Comparison of ENCODE assay signal across 27 cellular contexts in the genomic region with DNA sequence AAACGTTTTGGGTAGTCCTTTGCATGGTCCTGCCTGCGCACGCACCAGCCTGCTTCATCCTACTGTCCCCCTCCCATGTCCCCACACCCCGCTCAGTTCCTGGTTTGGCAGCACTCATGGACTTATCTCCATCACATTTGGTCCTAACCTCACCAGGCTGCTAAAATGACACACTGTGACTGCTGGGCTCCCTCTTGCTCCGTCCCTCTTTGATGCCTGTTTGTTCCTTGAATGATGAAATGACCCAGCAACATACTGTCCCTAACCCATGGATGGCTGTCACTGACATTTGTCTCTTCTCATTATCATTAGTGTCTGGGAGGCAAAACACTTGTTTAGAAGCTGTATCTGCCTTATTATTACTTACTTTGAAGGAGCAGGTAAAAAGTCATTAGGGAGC.
"Had no signal": no experiment of that assay in that cellular context is flagged by ENCODE, and none has a peak within 500 bp of the region (broad histone marks: within the 10 kb centered on the region; RNA-seq: fewer than 3 reads in every experiment).

No MANE protein-coding gene starts in this region.

- H3K79me2 ChIP-seq: hepatocyte had no signal

- H3K4me1 ChIP-seq: colonic mucosa, esophagus squamous epithelium, gastrocnemius medialis, heart left ventricle, left lung, lower lobe of right lung had no signal

- H3K36me3 Mint-ChIP-seq: immature natural killer cell, mesothelial cell of epicardium, naive B cell had no signal

- H3K9me3 Mint-ChIP-seq: dendritic cell treated with granulocyte-macrophage colony-stimulating factor and Interleukin-4, amounts not matched to agents 40 ng/mL and 50 ng/mL, for 4 days; effector memory CD8-positive, alpha-beta T cell; endodermal cell; immature natural killer cell; mesothelial cell of epicardium; naive B cell had no signal

- H3K4me3 ChIP-seq: colonic mucosa, esophagus squamous epithelium, gastrocnemius medialis, heart left ventricle, hepatocyte, left lung, lower lobe of right lung, mucosa of descending colon had no signal

- H2AFZ ChIP-seq: hepatocyte had no signal

- FAIRE-seq: endometrium, islet of Langerhans, keratinocyte had no signal

- H3K27ac Mint-ChIP-seq: dendritic cell treated with granulocyte-macrophage colony-stimulating factor and Interleukin-4, amounts not matched to agents 40 ng/mL and 50 ng/mL, for 4 days; effector memory CD8-positive, alpha-beta T cell; endodermal cell; immature natural killer cell; mesothelial cell of epicardium; naive B cell had no signal

- H3K4me2 ChIP-seq: hepatocyte had no signal

- H3K9me3 ChIP-seq: colonic mucosa, esophagus squamous epithelium, gastrocnemius medialis, heart left ventricle, left lung, lower lobe of right lung, mucosa of descending colon had no signal

- H3K4me1 Mint-ChIP-seq: immature natural killer cell, mesothelial cell of epicardium, naive B cell had no signal

- ATAC-seq: effector memory CD8-positive, alpha-beta T cell; esophagus mucosa; gastrocnemius medialis; heart left ventricle; left cardiac atrium; left lung; left ventricle myocardium superior; lower lobe of right lung; mucosa of descending colon had no signal

- H3K4me3 Mint-ChIP-seq: dendritic cell treated with granulocyte-macrophage colony-stimulating factor and Interleukin-4, amounts not matched to agents 40 ng/mL and 50 ng/mL, for 4 days; effector memory CD8-positive, alpha-beta T cell; endodermal cell; immature natural killer cell; mesothelial cell of epicardium; naive B cell had no signal

- DNase-seq: colonic mucosa; cortex of kidney; effector CD8-positive, alpha-beta T cell; effector memory CD8-positive, alpha-beta T cell; esophagus squamous epithelium; foreskin fibroblast; foreskin melanocyte; gastrocnemius medialis; heart left ventricle; hypothalamus; immature natural killer cell; left cardiac atrium; left lung; left ventricle myocardium superior; lower lobe of right lung; mesenchymal stem cell; mucosa of descending colon; naive B cell had no signal

- H3K27ac ChIP-seq: colonic mucosa, epithelial cell of prostate, esophagus squamous epithelium, gastrocnemius medialis, heart left ventricle, hepatocyte, left lung, lower lobe of right lung had no signal

- H3K27me3 ChIP-seq: colonic mucosa, gastrocnemius medialis, hepatocyte, left lung had no signal

- H3K36me3 ChIP-seq: colonic mucosa, esophagus squamous epithelium, gastrocnemius medialis, heart left ventricle, left lung, lower lobe of right lung had no signal
